ENCODE assay signal across 8 cellular contexts in the genomic region with DNA sequence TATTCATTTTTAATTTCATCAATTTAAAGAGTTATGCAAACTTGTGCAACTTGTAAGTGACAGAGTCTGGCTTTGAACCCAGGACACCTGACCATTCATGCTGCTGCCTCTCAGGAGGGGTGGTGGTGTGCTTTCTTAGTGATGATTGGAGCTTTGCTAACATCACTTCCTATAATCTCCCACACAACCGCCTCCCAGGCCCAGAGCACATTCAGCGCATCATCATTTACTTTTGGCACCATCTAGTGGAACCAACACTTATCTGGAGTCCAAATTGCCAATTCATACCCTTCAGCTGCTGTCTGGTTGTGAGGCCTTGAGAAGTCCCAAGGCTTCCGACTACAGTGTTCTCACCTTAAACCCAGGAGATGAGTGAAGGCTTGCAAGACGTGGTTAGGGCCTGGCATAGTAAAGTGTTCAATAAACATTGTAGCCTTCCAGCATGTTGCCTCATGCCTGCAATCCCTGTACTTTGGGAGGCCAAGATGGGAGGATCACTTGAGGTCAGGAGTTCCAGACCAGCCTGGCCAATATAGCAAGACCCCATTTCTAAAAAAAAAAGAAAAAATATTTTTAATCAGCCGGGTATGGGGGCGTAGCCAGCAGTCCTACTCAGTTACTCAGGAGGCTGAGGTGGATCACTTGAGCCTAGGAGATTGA. TPM values are rescaled to one million over a fixed set of nuclear protein-coding genes. Genes with fewer than 3 reads are reported as not detected.
DNase-seq lines count a peak whose midpoint lies in the region; ATAC-seq, FAIRE-seq and TF ChIP-seq lines count a peak whose summit lies in the region.

No MANE protein-coding gene starts in this region.

- H3K4me1 Mint-ChIP-seq in activated CD4-positive, alpha-beta memory T cell treated with anti-CD3 and anti-CD28 coated beads for 36 hours (ENCODE audit: low read depth), result peaks cover 20% of the 10 kb centered on the region
- H3K4me1 Mint-ChIP-seq in naive thymus-derived CD8-positive, alpha-beta T cell, result peaks cover 5 to 31% (median 17%) of the 10 kb centered on the region in 4 donors

- no peak for ATAC-seq in naive thymus-derived CD8-positive, alpha-beta T cell
- ATAC-seq in upper lobe of left lung (ENCODE audit: low FRiP score in 2 of 2) (peak; percentile 54 to 74), GM21619 (IDR thresholded peaks at IDR 0.05; ENCODE audit: unreplicated experiment) (no peak)

- H3K9ac ChIP-seq in BLaER1 treated with 17β-estradiol and CSF1 and Interleukin-3, amounts not matched to agents 10 nM and 100 nM, result peak overlapping the region in 1 of 11 experiments; percentile 73; a peak in 1 of 22 replicates

- H3K9me3 ChIP-seq in BLaER1 treated with 17β-estradiol and CSF1 and Interleukin-3, amounts not matched to agents 10 nM and 100 nM (replicated peaks in 1 of 11), result peaks cover 0 to under 1% (median 0%) of the 10 kb centered on the region in 11 experiments; a peak in 1 of 22 replicates
- H3K9me3 ChIP-seq in upper lobe of left lung, result no peaks in the 10 kb centered on the region

- peaks cover 0 to 7% (median 4%) of the 10 kb centered on the region in 11 experiments; a peak in 5 of 22 replicates for H3K36me3 ChIP-seq in BLaER1 treated with 17β-estradiol and CSF1 and Interleukin-3, amounts not matched to agents 10 nM and 100 nM
- H3K36me3 ChIP-seq in upper lobe of left lung, result no peaks in the 10 kb centered on the region

- peak overlapping the region; percentile 50 for H3K4me3 Mint-ChIP-seq in activated CD4-positive, alpha-beta memory T cell treated with anti-CD3 and anti-CD28 coated beads for 36 hours
- peak overlapping the region in 9 of 10 donors; percentile 13 to 94 (median 69) for H3K4me3 Mint-ChIP-seq in naive thymus-derived CD8-positive, alpha-beta T cell

- TF ChIP-seq EP300 in upper lobe of left lung (IDR thresholded peaks at IDR 0.05), result no peak

- intact Hi-C loops in activated CD4-positive, alpha-beta memory T cell treated with anti-CD3 and anti-CD28 coated beads for 36 hours (cut with micrococcal nuclease), result no loop called here

- H3K27ac ChIP-seq in BLaER1 treated with 17β-estradiol and CSF1 and Interleukin-3, amounts not matched to agents 10 nM and 100 nM, result peak overlapping the region in 6 of 11 experiments; percentile 57 to 68 (median 62); a peak in 11 of 22 replicates
- peak overlapping the region in 2 of 4 donors; percentile 73 to 84 for H3K27ac ChIP-seq in upper lobe of left lung

- DNase-seq in H54 (ENCODE audit: insufficient read length, low spot score), result peak; percentile 74
- peak; percentile 86 for DNase-seq in NCI-H69 (lab: John Stamatoyannopoulos, UW)
- DNase-seq in activated CD4-positive, alpha-beta memory T cell treated with anti-CD3 and anti-CD28 coated beads for 36 hours, result peak; percentile 75
- DNase-seq in epithelial cell of proximal tubule (ENCODE audit: low read depth), result peak; percentile 49
- peak in 5 of 10 donors; percentile 13 to 39 (median 14) for DNase-seq in naive thymus-derived CD8-positive, alpha-beta T cell
- DNase-seq in upper lobe of left lung, result peak in 1 of 2 donors; percentile 38

- no peaks in the 10 kb centered on the region for H3K27me3 Mint-ChIP-seq in activated CD4-positive, alpha-beta memory T cell treated with anti-CD3 and anti-CD28 coated beads for 36 hours
- H3K27me3 Mint-ChIP-seq in naive thymus-derived CD8-positive, alpha-beta T cell, result no peaks in the 10 kb centered on the region

- no peak overlapping the region for H3K4me3 ChIP-seq in BLaER1 treated with 17β-estradiol and CSF1 and Interleukin-3, amounts not matched to agents 10 nM and 100 nM
- H3K4me3 ChIP-seq in epithelial cell of proximal tubule (ENCODE audit: low read depth, low read length) (no peak overlapping the region), upper lobe of left lung (no peak overlapping the region)

- H3K4me1 ChIP-seq in BLaER1 treated with 17β-estradiol and CSF1 and Interleukin-3, amounts not matched to agents 10 nM and 100 nM, result peaks cover 26 to 49% (median 39%) of the 10 kb centered on the region in 10 experiments
- peaks cover 4 to 14% (median 8%) of the 10 kb centered on the region in 4 donors for H3K4me1 ChIP-seq in upper lobe of left lung

- POLR2A ChIA-PET in activated CD4-positive, alpha-beta memory T cell treated with anti-CD3 and anti-CD28 coated beads for 36 hours (lab: Charles Lee), result interaction anchor here (0.5 to 1.7 kb wide), 3 partner anchors 9 to 475 kb away, joined by 3 to 5 read pairs (median 3); no protein-coding TSS in a partner anchor
- POLR2A ChIA-PET in naive thymus-derived CD8-positive, alpha-beta T cell (lab: Charles Lee), result interaction anchor here (0.7 kb wide), 1 partner anchor 997 kb away, joined by 3 read pairs; no protein-coding TSS in a partner anchor

- CTCF ChIA-PET in activated CD4-positive, alpha-beta memory T cell treated with anti-CD3 and anti-CD28 coated beads for 36 hours (lab: Charles Lee), result interaction anchor here (0.5 to 1.5 kb wide), 15 partner anchors 9 to 469 kb away, joined by 3 to 10 read pairs (median 3); partner anchors contain the start of gene BIK

- no peaks in the 10 kb centered on the region for H3K36me3 Mint-ChIP-seq in activated CD4-positive, alpha-beta memory T cell treated with anti-CD3 and anti-CD28 coated beads for 36 hours
- H3K36me3 Mint-ChIP-seq in naive thymus-derived CD8-positive, alpha-beta T cell, result peaks cover 0 to 5% (median under 1%) of the 10 kb centered on the region in 3 donors

- no peak overlapping the region for H3K27ac Mint-ChIP-seq in activated CD4-positive, alpha-beta memory T cell treated with anti-CD3 and anti-CD28 coated beads for 36 hours
- H3K27ac Mint-ChIP-seq in naive thymus-derived CD8-positive, alpha-beta T cell, result peak overlapping the region in 3 of 10 donors; percentile 40 to 75 (median 62)

- H4K20me1 ChIP-seq in BLaER1 treated with 17β-estradiol and CSF1 and Interleukin-3, amounts not matched to agents 10 nM and 100 nM, result no peaks in the 10 kb centered on the region; a peak in 1 of 22 replicates

- TF ChIP-seq CTCF in epithelial cell of proximal tubule (conservative IDR thresholded peaks at IDR 0.05; ENCODE audit: low read depth, low read length), result peak; percentile 63
- peak in 3 of 6 experiments; percentile 9 to 37 (median 32) for TF ChIP-seq CTCF in upper lobe of left lung (IDR thresholded peaks at IDR 0.05)

- no peaks in the 10 kb centered on the region for H3K27me3 ChIP-seq in BLaER1 treated with 17β-estradiol and CSF1 and Interleukin-3, amounts not matched to agents 10 nM and 100 nM
- no peaks in the 10 kb centered on the region for H3K27me3 ChIP-seq in upper lobe of left lung

- TF ChIP-seq POLR2A in H54 (IDR thresholded peaks at IDR 0.05; ENCODE audit: low read depth, low read length), result no peak
- no peak for TF ChIP-seq POLR2A in upper lobe of left lung (IDR thresholded peaks at IDR 0.05)

- no peaks in the 10 kb centered on the region for H3K9me3 Mint-ChIP-seq in activated CD4-positive, alpha-beta memory T cell treated with anti-CD3 and anti-CD28 coated beads for 36 hours
- peaks cover 0 to 3% (median 0%) of the 10 kb centered on the region in 9 donors for H3K9me3 Mint-ChIP-seq in naive thymus-derived CD8-positive, alpha-beta T cell

- peak; percentile 88 for FAIRE-seq in H54 (lab: Jason Lieb, UNC)

- 53 to 58% methylated on average over 6 of the region's 6 CpGs for WGBS in upper lobe of left lung, 2 donors

- H3K4me2 ChIP-seq in BLaER1 treated with 17β-estradiol and CSF1 and Interleukin-3, amounts not matched to agents 10 nM and 100 nM, result peak overlapping the region; percentile 79 to 99 (median 92); a peak in 20 of 22 replicates

RNA-seq across cellular contexts. Expression of gene TTLL1, which starts 1.1 kb away (rescaled TPM):
- 1 to 10 TPM; 6.1 to 6.7 TPM for total RNA-seq in activated CD4-positive, alpha-beta memory T cell treated with anti-CD3 and anti-CD28 coated beads for 36 hours
- 5.9 and 8.9 TPM in 2 replicates for total RNA-seq in epithelial cell of proximal tubule
- total RNA-seq in naive thymus-derived CD8-positive, alpha-beta T cell, result 1 to 10 TPM; 6.6 to 7.3 TPM
- 10 to 100 TPM; 12.7 to 14.5 (median 12.8) TPM for polyA plus RNA-seq in naive thymus-derived CD8-positive, alpha-beta T cell
- 1 to 10 TPM; 1.0 to 5.7 (median 4.8) TPM for total RNA-seq in upper lobe of left lung

RNA-seq across cellular contexts. Expression of gene BIK, which starts 20.3 kb away (rescaled TPM):
- total RNA-seq in activated CD4-positive, alpha-beta memory T cell treated with anti-CD3 and anti-CD28 coated beads for 36 hours, result 1 to 10 TPM; 4.1 to 4.5 TPM
- 12.4 and 18.3 TPM in 2 replicates for total RNA-seq in epithelial cell of proximal tubule
- total RNA-seq in naive thymus-derived CD8-positive, alpha-beta T cell, result 1 to 10 TPM; 2.6 TPM
- polyA plus RNA-seq in naive thymus-derived CD8-positive, alpha-beta T cell, result 1 to 10 TPM; 2.8 to 6.1 (median 4.0) TPM
- 1 to 10 TPM in 4 of 6 donors, not detected in 2; 2.3 to 6.2 (median 2.7) TPM for total RNA-seq in upper lobe of left lung

RNA-seq across cellular contexts. Expression of gene MCAT, which starts 52.9 kb away (rescaled TPM):
- total RNA-seq in activated CD4-positive, alpha-beta memory T cell treated with anti-CD3 and anti-CD28 coated beads for 36 hours, result 10 to 100 TPM; 14.3 to 15.3 TPM
- total RNA-seq in epithelial cell of proximal tubule (31.9 and 45.4 TPM in 2 replicates), upper lobe of left lung (10 to 100 TPM; 15.6 to 34.4 (median 18.5) TPM)
- total RNA-seq in naive thymus-derived CD8-positive, alpha-beta T cell, result 10 to 100 TPM in 1 of 2 experiments, 1 to 10 TPM in 1; 9.2 to 10.1 TPM
- polyA plus RNA-seq in naive thymus-derived CD8-positive, alpha-beta T cell, result 10 to 100 TPM; 10.8 to 11.3 (median 10.8) TPM

Comparison
In these comparisons a context has a peak if more than half of its experiments do, and no peak if none do; other contexts are left out.
1. ATAC-seq: peak in upper lobe of left lung (2 of 2); none in naive thymus-derived CD8-positive, alpha-beta T cell (0 of 2) and GM21619 (single experiment).